Comparison of ENCODE assay signal across 1 cellular context in genomic region chr14:93959239-93960107, GRCh38.
TF ChIP-seq lines count a peak whose summit lies in the region.

No MANE protein-coding gene starts in this region.

TF ChIP-seq in IMR-90, 13 proteins besides CTCF, POLR2A, EP300 and RAD21 (continued from another document):
- TF ChIP-seq RCOR1 (IDR thresholded peaks at IDR 0.05; ENCODE audit: insufficient replicate concordance, low read length) (no peak), FOS (IDR thresholded peaks at IDR 0.05; ENCODE audit: low read depth, low read length) (peak; percentile 87), CHD1 (IDR thresholded peaks at IDR 0.05; ENCODE audit: low read depth, low read length) (no peak)
